Comparison of ENCODE assay signal across 20 cellular contexts in the genomic region with DNA sequence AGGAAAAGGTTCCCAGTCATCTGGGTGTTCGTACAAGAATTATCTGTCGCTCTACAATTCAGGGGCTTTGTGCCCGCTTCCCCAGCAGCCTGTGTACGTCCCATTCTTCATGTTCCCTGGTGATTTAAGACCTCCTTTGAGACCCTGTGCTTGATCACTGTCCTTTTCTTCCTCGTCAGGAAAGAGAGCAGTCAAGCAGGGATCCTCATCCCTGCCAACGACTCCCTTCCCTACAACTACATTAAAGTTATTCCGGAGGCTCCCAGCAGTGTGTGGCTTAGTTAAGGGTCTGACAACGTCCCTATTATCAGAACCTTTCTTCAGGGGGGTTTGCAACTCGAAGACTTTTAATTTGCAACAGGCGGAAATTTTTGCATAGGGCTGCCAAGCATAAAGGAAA.
DNase-seq lines count a peak whose midpoint lies in the region; ATAC-seq and TF ChIP-seq lines count a peak whose summit lies in the region.
"Had no signal": no experiment of that assay in that cellular context is flagged by ENCODE, and none has a peak within 500 bp of the region (broad histone marks: within the 10 kb centered on the region; RNA-seq: fewer than 3 reads in every experiment).

No MANE protein-coding gene starts in this region.

- peaks cover 0 to 70% (median 14%) of the 10 kb centered on the region in 6 donors for H3K4me1 ChIP-seq in spleen

- H3K36me3 Mint-ChIP-seq in activated naive CD4-positive, alpha-beta T cell treated with anti-CD3 and anti-CD28 coated beads, Interleukin-2, amount 50 U/mL, for 24 hours, result peaks cover 15% of the 10 kb centered on the region
- no peaks in the 10 kb centered on the region for H3K36me3 Mint-ChIP-seq in activated naive CD4-positive, alpha-beta T cell treated with anti-CD3 and anti-CD28 coated beads for 36 hours (ENCODE audit: low read depth)
- peaks cover 26% of the 10 kb centered on the region for H3K36me3 Mint-ChIP-seq in activated naive CD8-positive, alpha-beta T cell treated with anti-CD3 and anti-CD28 coated beads for 36 hours
- H3K36me3 Mint-ChIP-seq in mesothelial cell of epicardium, result no peaks in the 10 kb centered on the region

- no peak for TF ChIP-seq POLR2A in spleen (IDR thresholded peaks at IDR 0.05)

- intact Hi-C loops in activated naive CD4-positive, alpha-beta T cell treated with anti-CD3 and anti-CD28 coated beads for 36 hours (cut with micrococcal nuclease), result no loop called here
- intact Hi-C loops in spleen (cut with DNase I; ENCODE audit: low total_unique reads), result no loop called here

- no peaks in the 10 kb centered on the region for H3K9me3 Mint-ChIP-seq in activated naive CD4-positive, alpha-beta T cell treated with anti-CD3 and anti-CD28 coated beads, Interleukin-2, amount 50 U/mL, for 24 hours
- H3K9me3 Mint-ChIP-seq in activated naive CD4-positive, alpha-beta T cell treated with anti-CD3 and anti-CD28 coated beads for 36 hours, result no peaks in the 10 kb centered on the region
- H3K9me3 Mint-ChIP-seq in activated naive CD8-positive, alpha-beta T cell treated with anti-CD3 and anti-CD28 coated beads for 36 hours, result peaks cover 3% of the 10 kb centered on the region
- H3K9me3 Mint-ChIP-seq in mesothelial cell of epicardium, result no peaks in the 10 kb centered on the region

- WGBS in spleen, 5 donors, result 61 to 80% (median 73%) methylated on average over 10 of the region's 10 CpGs

- H3K9me3 ChIP-seq in spleen, result no peaks in the 10 kb centered on the region
- H3K9me3 ChIP-seq: thyroid gland had no signal

- ATAC-seq in GM19328 (IDR thresholded peaks at IDR 0.05; ENCODE audit: unreplicated experiment), result no peak
- ATAC-seq: stimulated activated naive CD8-positive, alpha-beta T cell treated with anti-CD3 and anti-CD28 coated beads, Interleukin-15, Interleukin-2, amounts not matched to agents 100 U/mL and 50 U/mL, for 24 hours had no signal

- H3K27ac Mint-ChIP-seq in activated naive CD4-positive, alpha-beta T cell treated with anti-CD3 and anti-CD28 coated beads, Interleukin-2, amount 50 U/mL, for 24 hours, result peak overlapping the region; percentile 89
- no peak overlapping the region for H3K27ac Mint-ChIP-seq in activated naive CD4-positive, alpha-beta T cell treated with anti-CD3 and anti-CD28 coated beads for 36 hours
- H3K27ac Mint-ChIP-seq in activated naive CD8-positive, alpha-beta T cell treated with anti-CD3 and anti-CD28 coated beads for 36 hours, result peak overlapping the region; percentile 8
- peak overlapping the region; percentile 90 for H3K27ac Mint-ChIP-seq in mesothelial cell of epicardium

- no peak overlapping the region for H3K4me3 Mint-ChIP-seq in activated naive CD4-positive, alpha-beta T cell treated with anti-CD3 and anti-CD28 coated beads, Interleukin-2, amount 50 U/mL, for 24 hours
- H3K4me3 Mint-ChIP-seq in activated naive CD4-positive, alpha-beta T cell treated with anti-CD3 and anti-CD28 coated beads for 36 hours, result no peak overlapping the region
- no peak overlapping the region for H3K4me3 Mint-ChIP-seq in activated naive CD8-positive, alpha-beta T cell treated with anti-CD3 and anti-CD28 coated beads for 36 hours
- peak overlapping the region; percentile 5 for H3K4me3 Mint-ChIP-seq in mesothelial cell of epicardium

- no peaks in the 10 kb centered on the region for H3K27me3 ChIP-seq in spleen (replicated peaks in 1 of 7)
- H3K27me3 ChIP-seq: thyroid gland had no signal

- no peak overlapping the region for H3K4me3 ChIP-seq in spleen
- H3K4me3 ChIP-seq: PC-9, thyroid gland had no signal

- no peaks in the 10 kb centered on the region for H3K27me3 Mint-ChIP-seq in activated naive CD4-positive, alpha-beta T cell treated with anti-CD3 and anti-CD28 coated beads, Interleukin-2, amount 50 U/mL, for 24 hours
- H3K27me3 Mint-ChIP-seq in activated naive CD4-positive, alpha-beta T cell treated with anti-CD3 and anti-CD28 coated beads for 36 hours (ENCODE audit: low read depth), result no peaks in the 10 kb centered on the region
- no peaks in the 10 kb centered on the region for H3K27me3 Mint-ChIP-seq in activated naive CD8-positive, alpha-beta T cell treated with anti-CD3 and anti-CD28 coated beads for 36 hours
- no peaks in the 10 kb centered on the region for H3K27me3 Mint-ChIP-seq in mesothelial cell of epicardium (ENCODE audit: low read depth)

- TF ChIP-seq CTCF in mesothelial cell of epicardium (IDR thresholded peaks at IDR 0.05; ENCODE audit: unreplicated experiment), result no peak
- TF ChIP-seq CTCF in spleen (IDR thresholded peaks at IDR 0.05 in 8 of 11, conservative IDR thresholded peaks at IDR 0.05 in 3 of 11), result no peak

- H3K27ac ChIP-seq in spleen, result peak overlapping the region in 4 of 8 donors; percentile 3 to 50 (median 25)
- H3K27ac ChIP-seq: PC-9, thyroid gland had no signal

- CTCF ChIA-PET in activated naive CD4-positive, alpha-beta T cell treated with anti-CD3 and anti-CD28 coated beads for 36 hours (lab: Charles Lee), result no interaction called here

- H3K36me3 ChIP-seq in spleen, result no peaks in the 10 kb centered on the region
- H3K36me3 ChIP-seq: thyroid gland had no signal

- peaks cover 96% of the 10 kb centered on the region for H3K4me1 Mint-ChIP-seq in activated naive CD4-positive, alpha-beta T cell treated with anti-CD3 and anti-CD28 coated beads, Interleukin-2, amount 50 U/mL, for 24 hours
- peaks cover 81% of the 10 kb centered on the region for H3K4me1 Mint-ChIP-seq in activated naive CD4-positive, alpha-beta T cell treated with anti-CD3 and anti-CD28 coated beads for 36 hours (ENCODE audit: low read depth)
- peaks cover 83% of the 10 kb centered on the region for H3K4me1 Mint-ChIP-seq in activated naive CD8-positive, alpha-beta T cell treated with anti-CD3 and anti-CD28 coated beads for 36 hours
- H3K4me1 Mint-ChIP-seq in mesothelial cell of epicardium, result peaks cover 67% of the 10 kb centered on the region

- DNase-seq in activated naive CD4-positive, alpha-beta T cell treated with anti-CD3 and anti-CD28 coated beads for 36 hours, result no peak
- DNase-seq in activated naive CD8-positive, alpha-beta T cell treated with anti-CD3 and anti-CD28 coated beads for 36 hours, result no peak
- DNase-seq in mesothelial cell of epicardium (ENCODE audit: low spot score in 2 of 2, unreplicated experiment in 2 of 2) (no peak), NCI-H1105 (lab: John Stamatoyannopoulos, UW) (no peak), spleen (no peak), C1 segment of cervical spinal cord (lab: John Stamatoyannopoulos, UW) (no peak)
- DNase-seq: activated CD4-positive, alpha-beta T cell treated with anti-CD3 and anti-CD28 coated beads for 1 hour; activated naive CD4-positive, alpha-beta T cell treated with Interleukin-2 at 50 U/mL for 16 hours; activated T-cell treated with anti-CD3 and anti-CD28 coated beads, Interleukin-2, amount 50 U/mL, for 1 hour; AML-193; aorta; KBM-7; NCI-H1694 treated with DMSO at 0.1 percent for 48 hours; PC-9; SHP77 treated with DMSO at 0.1 percent for 48 hours; stimulated activated CD4-positive, alpha-beta T cell treated with anti-CD3 and anti-CD28 coated beads, Interleukin-4, amount 100 ng/mL, for 1 hour; stimulated activated naive CD8-positive, alpha-beta T cell treated with anti-CD3 and anti-CD28 coated beads, Interleukin-15, Interleukin-2, amounts not matched to agents 100 U/mL and 50 U/mL, for 24 hours; thyroid gland had no signal
